8 cellular contexts compared by ENCODE assay signal in genomic region chr11:12086271-12087074, GRCh38. TPM values are rescaled to one million over a fixed set of nuclear protein-coding genes. Genes with fewer than 3 reads are reported as not detected.
DNase-seq lines count a peak whose midpoint lies in the region; ATAC-seq and TF ChIP-seq lines count a peak whose summit lies in the region.

No MANE protein-coding gene starts in this region.

- H3K27me3 ChIP-seq in lower lobe of right lung (ENCODE audit: low read depth), result no peaks in the 10 kb centered on the region
- no peaks in the 10 kb centered on the region for H3K27me3 ChIP-seq in aorta (ENCODE audit: control insufficient read depth in 1 of 2, insufficient read depth in 2 of 2, low read length in 1 of 2)

- H3K9me3 ChIP-seq in lower lobe of right lung, result no peaks in the 10 kb centered on the region
- H3K9me3 ChIP-seq in aorta (ENCODE audit: control insufficient read depth, low read length), result no peaks in the 10 kb centered on the region

- H3K36me3 ChIP-seq in lower lobe of right lung (no peaks in the 10 kb centered on the region), aorta (ENCODE audit: control insufficient read depth in 1 of 2, insufficient read depth in 2 of 2, low read length in 1 of 2) (no peaks in the 10 kb centered on the region)

- peak; percentile 65 to 67 for ATAC-seq in lower lobe of right lung
- ATAC-seq in aorta (ENCODE audit: low FRiP score), result peak; percentile 93
- ATAC-seq in GM21737 (IDR thresholded peaks at IDR 0.05; ENCODE audit: unreplicated experiment), result no peak
- no peak for ATAC-seq in HG02870 (IDR thresholded peaks at IDR 0.05; ENCODE audit: unreplicated experiment)

- H3K27ac ChIP-seq in lower lobe of right lung, result peak overlapping the region; percentile 82
- peak overlapping the region; percentile 100 for H3K27ac ChIP-seq in aorta (ENCODE audit: low read depth in 1 of 2, low read length in 2 of 2)

- TF ChIP-seq CTCF in lower lobe of right lung (IDR thresholded peaks at IDR 0.05), result no peak

- DNase-seq in COLO829 (ENCODE audit: low spot score) (peak; percentile 59), NCI-H226 (peak; percentile 86), cerebellar cortex (ENCODE audit: low spot score) (peak; percentile 96), lower lobe of right lung (no peak), aorta (peak; percentile 85 to 89), NK-92 (lab: John Stamatoyannopoulos, UW; ENCODE audit: unreplicated experiment) (no peak)

- peaks cover 64% of the 10 kb centered on the region for H3K4me1 ChIP-seq in lower lobe of right lung
- peaks cover 0 to 9% of the 10 kb centered on the region in 2 donors for H3K4me1 ChIP-seq in aorta (ENCODE audit: control insufficient read depth in 1 of 2, insufficient read depth in 2 of 2, low read length in 2 of 2)

- 1 to 5% methylated on average over 3 of the region's 3 CpGs for WGBS in aorta, 2 donors

- no peak overlapping the region for H3K4me3 ChIP-seq in lower lobe of right lung
- H3K4me3 ChIP-seq in aorta (ENCODE audit: low read length in 2 of 2), result peak overlapping the region; percentile 30 to 68

- intact Hi-C loops in lower lobe of right lung (cut with DNase I), result no loop called here
- intact Hi-C loops in aorta (cut with DNase I), result loop anchor here (5.0 to 10.0 kb wide), 2 partner anchors 39 to 148 kb away; no protein-coding TSS in a partner anchor

RNA-seq across cellular contexts. Expression of gene MICAL2, which starts 23.9 kb away (rescaled TPM):
- total RNA-seq in lower lobe of right lung (127 TPM), aorta (100 to 1,000 TPM; 315 to 605 TPM)
- polyA plus RNA-seq in aorta, result 100 to 1,000 TPM in 1 of 2 donors, 10 to 100 TPM in 1; 87.7 to 245 TPM

Comparison
In these comparisons a context has a peak if more than half of its experiments do, and no peak if none do; other contexts are left out.
1. DNase-seq: peak in COLO829 (single experiment), NCI-H226 (single experiment), cerebellar cortex (single experiment) and aorta (2 of 2); none in lower lobe of right lung (single experiment) and NK-92 (single experiment).
2. ATAC-seq: peak in lower lobe of right lung (2 of 2) and aorta (single experiment); none in GM21737 (single experiment) and HG02870 (single experiment).